Comparison of ENCODE assay signal across 26 cellular contexts in the genomic region with DNA sequence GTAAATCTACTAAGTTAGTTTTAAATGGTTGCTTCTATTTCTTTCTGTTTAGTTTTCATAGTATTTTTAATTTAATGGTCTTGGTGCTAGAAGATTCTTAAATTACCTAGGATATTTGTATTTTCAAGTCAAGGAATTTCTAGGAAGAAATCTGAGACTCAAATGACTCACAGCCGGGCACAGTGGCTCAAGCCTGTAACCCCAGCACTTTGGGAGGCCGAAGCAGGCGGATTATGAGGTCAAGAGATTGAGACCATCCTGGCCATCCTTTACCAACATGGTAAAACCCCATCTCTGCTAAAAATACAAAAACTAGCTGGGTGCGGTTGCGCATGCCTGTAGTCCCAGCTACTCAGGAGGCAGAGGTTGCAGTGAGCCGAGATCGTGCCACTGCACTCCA.
"Had no signal": no experiment of that assay in that cellular context is flagged by ENCODE, and none has a peak within 500 bp of the region (broad histone marks: within the 10 kb centered on the region; RNA-seq: fewer than 3 reads in every experiment).

No MANE protein-coding gene starts in this region.

- H2AFZ ChIP-seq: neural progenitor cell, parathyroid adenoma had no signal

- H3K9ac ChIP-seq: neural progenitor cell, parathyroid adenoma had no signal

- DNase-seq: activated B cell treated with CpG ODN at 0.5 μM for 24 hours; activated CD4-positive, alpha-beta T cell treated with anti-CD3 and anti-CD28 coated beads, Interleukin-2, amount 50 U/mL, for 1 hour; activated CD8-positive, alpha-beta T cell treated with anti-CD3 and anti-CD28 coated beads for 36 hours; activated effector memory CD4-positive, alpha-beta T cell treated with Interleukin-2 at 50 U/mL for 16 hours; activated naive CD4-positive, alpha-beta T cell treated with Interleukin-2 at 50 U/mL for 16 hours; activated T-cell treated with anti-CD3 and anti-CD28 coated beads, Interleukin-2, amount 50 U/mL, for 48 hours; anterior cingulate cortex; cerebellar nuclear complex; cortex of kidney; effector memory CD8-positive, alpha-beta T cell; erythroblast; heart left ventricle; hypothalamus; immature natural killer cell; midbrain; naive thymus-derived CD8-positive, alpha-beta T cell; occipital lobe; stimulated activated CD4-positive, alpha-beta T cell treated with anti-CD3 and anti-CD28 coated beads, Interleukin-2, amount 100 ng/mL, for 48 hours; stimulated activated naive CD4-positive, alpha-beta T cell treated with Interleukin-2 at 50 U/mL for 16 hours; T-helper 2 cell had no signal

- H3K27ac ChIP-seq: heart left ventricle, neural progenitor cell, parathyroid adenoma, right atrium auricular region, tibial nerve had no signal

- H3K27me3 ChIP-seq: heart left ventricle, neural progenitor cell, right atrium auricular region, tibial nerve had no signal

- H3K27ac Mint-ChIP-seq: activated B cell treated with CpG ODN at 0.5 μM for 24 hours; activated CD8-positive, alpha-beta T cell treated with anti-CD3 and anti-CD28 coated beads for 36 hours; neural progenitor cell had no signal

- H3K4me3 ChIP-seq: heart left ventricle, neural progenitor cell, right atrium auricular region, tibial nerve had no signal

- H3K9me3 Mint-ChIP-seq: activated B cell treated with CpG ODN at 0.5 μM for 24 hours; activated CD8-positive, alpha-beta T cell treated with anti-CD3 and anti-CD28 coated beads for 36 hours; effector memory CD8-positive, alpha-beta T cell; immature natural killer cell; memory B cell; naive thymus-derived CD8-positive, alpha-beta T cell; neural progenitor cell had no signal

- ATAC-seq: activated CD8-positive, alpha-beta T cell treated with anti-CD3 and anti-CD28 coated beads for 36 hours; effector memory CD8-positive, alpha-beta T cell; heart left ventricle; naive thymus-derived CD8-positive, alpha-beta T cell had no signal

- H3K4me2 ChIP-seq: neural progenitor cell had no signal

- H3K4me1 ChIP-seq: neural progenitor cell, tibial nerve had no signal

- H3K79me2 ChIP-seq: parathyroid adenoma had no signal

- H3K4me3 Mint-ChIP-seq: activated B cell treated with CpG ODN at 0.5 μM for 24 hours; activated CD8-positive, alpha-beta T cell treated with anti-CD3 and anti-CD28 coated beads for 36 hours; activated naive CD8-positive, alpha-beta T cell; effector memory CD8-positive, alpha-beta T cell; immature natural killer cell; memory B cell; naive thymus-derived CD8-positive, alpha-beta T cell; neural progenitor cell had no signal

- H3K9me3 ChIP-seq: heart left ventricle, right atrium auricular region, tibial nerve had no signal

- H3K27me3 Mint-ChIP-seq: activated B cell treated with CpG ODN at 0.5 μM for 24 hours; activated CD8-positive, alpha-beta T cell treated with anti-CD3 and anti-CD28 coated beads for 36 hours; activated naive CD8-positive, alpha-beta T cell; effector memory CD8-positive, alpha-beta T cell; memory B cell; naive thymus-derived CD8-positive, alpha-beta T cell had no signal

- H3K4me1 Mint-ChIP-seq: activated B cell treated with CpG ODN at 0.5 μM for 24 hours, immature natural killer cell, neural progenitor cell had no signal
